ENCODE assay signal across 1 cellular context in the genomic region with DNA sequence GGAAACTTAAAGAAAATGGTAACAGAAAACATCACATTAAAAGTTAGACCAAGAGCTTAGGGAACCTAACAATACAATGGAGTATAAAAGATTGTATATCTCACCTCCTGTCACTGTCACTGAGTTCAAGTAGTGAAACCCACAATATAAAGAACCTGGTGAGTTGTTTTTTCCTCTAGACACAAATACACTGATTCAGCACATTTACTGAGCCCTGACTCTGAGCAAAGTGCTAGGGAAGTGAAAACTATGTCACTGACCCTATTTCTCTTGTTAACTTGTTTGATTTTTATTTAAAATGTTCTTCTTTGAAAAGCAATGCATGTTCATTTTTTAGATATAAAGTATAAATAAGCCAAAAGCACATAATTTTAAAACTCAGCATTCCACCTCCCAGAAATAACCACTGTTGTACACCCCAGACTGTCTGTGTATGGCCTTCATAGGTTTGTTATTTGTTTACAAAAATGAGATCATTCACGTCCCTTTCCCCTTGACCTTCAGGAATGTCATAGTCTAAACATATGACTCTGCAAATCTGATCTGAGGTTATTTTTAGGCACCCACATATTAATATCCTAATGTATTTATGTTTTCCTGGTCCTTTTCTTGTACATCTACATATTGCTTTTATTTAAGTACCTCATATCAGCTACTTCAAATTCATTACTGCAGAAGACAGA.
TF ChIP-seq lines count a peak whose summit lies in the region.

No MANE protein-coding gene starts in this region.

TF ChIP-seq in GM12878, 131 proteins besides CTCF, POLR2A, EP300 and RAD21 (continued from another document):
- peak; percentile 77 for TF ChIP-seq SPI1 (IDR thresholded peaks at IDR 0.05; ENCODE audit: borderline replicate concordance, insufficient read depth, low read depth, low read length)
- peak; percentile 46; the same call in 1 of the 2 replicates for TF ChIP-seq NR2F1 (conservative IDR thresholded peaks at IDR 0.05)
- TF ChIP-seq NFXL1 (IDR thresholded peaks at IDR 0.05; ENCODE audit: borderline replicate concordance), result no peak
- TF ChIP-seq RUNX3 (IDR thresholded peaks at IDR 0.05; ENCODE audit: low read length), result peak; percentile 50; the same call in 1 of the 2 replicates
- no peak for TF ChIP-seq PML (IDR thresholded peaks at IDR 0.05; ENCODE audit: low read length)
- TF ChIP-seq, protein P1, sequence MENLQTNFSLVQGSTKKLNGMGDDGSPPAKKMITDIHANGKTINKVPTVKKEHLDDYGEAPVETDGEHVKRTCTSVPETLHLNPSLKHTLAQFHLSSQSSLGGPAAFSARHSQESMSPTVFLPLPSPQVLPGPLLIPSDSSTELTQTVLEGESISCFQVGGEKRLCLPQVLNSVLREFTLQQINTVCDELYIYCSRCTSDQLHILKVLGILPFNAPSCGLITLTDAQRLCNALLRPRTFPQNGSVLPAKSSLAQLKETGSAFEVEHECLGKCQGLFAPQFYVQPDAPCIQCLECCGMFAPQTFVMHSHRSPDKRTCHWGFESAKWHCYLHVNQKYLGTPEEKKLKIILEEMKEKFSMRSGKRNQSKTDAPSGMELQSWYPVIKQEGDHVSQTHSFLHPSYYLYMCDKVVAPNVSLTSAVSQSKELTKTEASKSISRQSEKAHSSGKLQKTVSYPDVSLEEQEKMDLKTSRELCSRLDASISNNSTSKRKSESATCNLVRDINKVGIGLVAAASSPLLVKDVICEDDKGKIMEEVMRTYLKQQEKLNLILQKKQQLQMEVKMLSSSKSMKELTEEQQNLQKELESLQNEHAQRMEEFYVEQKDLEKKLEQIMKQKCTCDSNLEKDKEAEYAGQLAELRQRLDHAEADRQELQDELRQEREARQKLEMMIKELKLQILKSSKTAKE (IDR thresholded peaks at IDR 0.05; ENCODE audit: low read depth, poor library complexity, severe bottlenecking), result peak; percentile 74
- TF ChIP-seq, protein P2, sequence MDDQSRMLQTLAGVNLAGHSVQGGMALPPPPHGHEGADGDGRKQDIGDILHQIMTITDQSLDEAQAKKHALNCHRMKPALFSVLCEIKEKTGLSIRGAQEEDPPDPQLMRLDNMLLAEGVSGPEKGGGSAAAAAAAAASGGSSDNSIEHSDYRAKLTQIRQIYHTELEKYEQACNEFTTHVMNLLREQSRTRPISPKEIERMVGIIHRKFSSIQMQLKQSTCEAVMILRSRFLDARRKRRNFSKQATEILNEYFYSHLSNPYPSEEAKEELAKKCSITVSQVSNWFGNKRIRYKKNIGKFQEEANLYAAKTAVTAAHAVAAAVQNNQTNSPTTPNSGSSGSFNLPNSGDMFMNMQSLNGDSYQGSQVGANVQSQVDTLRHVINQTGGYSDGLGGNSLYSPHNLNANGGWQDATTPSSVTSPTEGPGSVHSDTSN (IDR thresholded peaks at IDR 0.05; ENCODE audit: insufficient replicate concordance, low read depth, low read length), result no peak
- peak; percentile 92; the same call in 1 of the 2 replicates for TF ChIP-seq BACH1 (IDR thresholded peaks at IDR 0.05; ENCODE audit: borderline replicate concordance)
- no peak for TF ChIP-seq EED (IDR thresholded peaks at IDR 0.05; ENCODE audit: low read depth)
- TF ChIP-seq EGR1 (IDR thresholded peaks at IDR 0.05; ENCODE audit: borderline replicate concordance in 1 of 2, low read depth in 2 of 2, low read length in 2 of 2), result no peak
- no peak for TF ChIP-seq CBFB (IDR thresholded peaks at IDR 0.05; ENCODE audit: low read depth)
- 0 out of 2 replicates have a peak, but pooled peaks have one; percentile 18 for TF ChIP-seq ZNF687 (IDR thresholded peaks at IDR 0.05)
- peak; percentile 49; the same call in 1 of the 2 replicates for TF ChIP-seq NBN (IDR thresholded peaks at IDR 0.05)
- peak; percentile 85; the same call in 1 of the 2 replicates for TF ChIP-seq ZNF24 (IDR thresholded peaks at IDR 0.05)
- peak; percentile 61; the same call in 1 of the 2 replicates for TF ChIP-seq PKNOX1 (IDR thresholded peaks at IDR 0.05)
- peak; percentile 61 for TF ChIP-seq DPF2 (IDR thresholded peaks at IDR 0.05)
- TF ChIP-seq ZBTB40 (IDR thresholded peaks at IDR 0.05; ENCODE audit: borderline replicate concordance), result peak; percentile 63; the same call in 1 of the 2 replicates
- TF ChIP-seq ATF7 (IDR thresholded peaks at IDR 0.05; ENCODE audit: low read depth), result peak; percentile 79
- peak; percentile 10; the same call in 1 of the 2 replicates for TF ChIP-seq SMC3 (IDR thresholded peaks at IDR 0.05; ENCODE audit: borderline replicate concordance, low read length)
- TF ChIP-seq IKZF2 (IDR thresholded peaks at IDR 0.05), result peak; percentile 35 to 38; a peak in 2 of 4 replicates
- TF ChIP-seq MYB (IDR thresholded peaks at IDR 0.05; ENCODE audit: borderline replicate concordance, low read depth, low read length), result no peak
- TF ChIP-seq MTA2 (IDR thresholded peaks at IDR 0.05; ENCODE audit: low read depth), result peak; percentile 55; the same call in 1 of the 2 replicates
TF ChIP-seq in GM12878: peak in this region for 16.
